In the genomic region with DNA sequence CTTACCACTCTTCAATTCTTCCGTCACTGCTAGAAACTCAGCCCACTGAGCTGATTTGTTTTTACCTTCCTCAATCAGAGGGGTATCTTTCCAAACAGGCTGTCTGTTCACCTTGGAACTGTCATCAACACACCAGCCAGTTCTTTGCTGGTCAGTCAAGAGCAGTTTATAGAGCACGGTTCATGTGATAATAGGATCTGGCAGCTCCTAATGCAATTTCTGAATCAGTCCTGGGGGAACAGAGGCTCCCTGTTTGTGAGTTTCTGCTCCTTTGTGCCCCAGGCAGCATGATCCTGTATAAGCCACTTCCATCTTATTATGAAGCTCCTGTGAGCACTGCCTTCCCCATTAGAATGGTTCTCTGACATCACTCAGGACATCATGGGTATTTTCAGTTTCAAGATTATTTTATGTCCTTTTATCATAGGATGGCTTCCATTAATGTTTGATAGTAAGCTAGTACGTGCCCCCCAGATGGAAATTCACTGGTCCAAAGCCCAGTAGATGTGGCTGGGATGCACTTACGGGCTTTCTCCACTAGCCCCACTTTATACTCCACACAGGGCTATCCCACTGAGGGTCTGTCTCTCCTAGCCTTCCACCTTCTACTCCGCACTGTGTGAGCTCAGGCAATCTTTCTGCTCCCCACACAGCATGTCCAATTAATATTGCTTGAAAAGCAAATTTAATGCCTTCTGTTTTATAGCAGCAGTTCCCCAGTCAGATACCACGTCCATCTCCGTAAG, we compare ENCODE assay signal across 11 cellular contexts.
"Had no signal": no experiment of that assay in that cellular context is flagged by ENCODE, and none has a peak within 500 bp of the region (broad histone marks: within the 10 kb centered on the region; RNA-seq: fewer than 3 reads in every experiment).

No MANE protein-coding gene starts in this region.

- ATAC-seq: gastrocnemius medialis, pancreas, T-helper 17 cell had no signal

- H3K27ac ChIP-seq: colonic mucosa, gastrocnemius medialis, pancreas, transverse colon had no signal

- H3K36me3 ChIP-seq: adrenal gland, colonic mucosa, gastrocnemius medialis, pancreas, transverse colon had no signal

- H3K4me3 ChIP-seq: adrenal gland, colonic mucosa, gastrocnemius medialis, pancreas, transverse colon had no signal

- H3K4me1 ChIP-seq: adrenal gland, colonic mucosa, gastrocnemius medialis, pancreas, transverse colon had no signal

- H3K27me3 ChIP-seq: adrenal gland, colonic mucosa, gastrocnemius medialis, pancreas, transverse colon had no signal

- H3K9me3 ChIP-seq: adrenal gland, colonic mucosa, gastrocnemius medialis, pancreas, transverse colon had no signal

- DNase-seq: activated CD4-positive, CD25-positive, alpha-beta regulatory T cell treated with anti-CD3 and anti-CD28 coated beads, Interleukin-2, amount 50 U/mL, for 72 hours; activated T-cell treated with anti-CD3 and anti-CD28 coated beads for 4 hours; colonic mucosa; gastrocnemius medialis; kidney; pancreas; stimulated activated CD4-positive, alpha-beta T cell treated with anti-CD3 and anti-CD28 coated beads, Interleukin-15, amount 100 ng/mL, for 24 hours; stimulated activated CD4-positive, alpha-beta T cell treated with anti-CD3 and anti-CD28 coated beads, Interleukin-4, amount 100 ng/mL, for 24 hours; T-helper 17 cell; transverse colon had no signal
